1 cellular context compared by ENCODE assay signal in the genomic region with DNA sequence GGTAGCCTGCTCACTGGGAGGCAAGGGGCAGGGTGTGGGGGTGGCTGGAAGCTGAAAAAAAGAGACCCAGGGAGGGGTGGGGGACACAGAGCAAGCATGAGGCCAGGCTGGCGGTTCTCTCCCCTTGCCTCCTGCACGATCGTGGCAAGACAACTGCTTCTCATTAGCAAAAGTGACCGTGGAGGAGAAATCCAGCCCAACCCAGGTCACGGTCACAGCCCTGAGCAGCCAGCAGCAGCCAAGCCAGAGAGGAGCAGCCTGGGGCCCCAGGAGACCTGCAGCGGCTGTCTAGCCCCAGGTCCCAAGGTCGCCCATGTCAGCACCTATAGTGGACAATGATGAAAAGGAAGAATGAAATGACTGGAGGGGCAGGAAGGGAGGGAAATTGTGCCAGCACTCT.
TF ChIP-seq lines count a peak whose summit lies in the region.

No MANE protein-coding gene starts in this region.

TF ChIP-seq in GM23338, 12 proteins besides CTCF, POLR2A, EP300 and RAD21 (continued from another document):
- TF ChIP-seq, protein P1, sequence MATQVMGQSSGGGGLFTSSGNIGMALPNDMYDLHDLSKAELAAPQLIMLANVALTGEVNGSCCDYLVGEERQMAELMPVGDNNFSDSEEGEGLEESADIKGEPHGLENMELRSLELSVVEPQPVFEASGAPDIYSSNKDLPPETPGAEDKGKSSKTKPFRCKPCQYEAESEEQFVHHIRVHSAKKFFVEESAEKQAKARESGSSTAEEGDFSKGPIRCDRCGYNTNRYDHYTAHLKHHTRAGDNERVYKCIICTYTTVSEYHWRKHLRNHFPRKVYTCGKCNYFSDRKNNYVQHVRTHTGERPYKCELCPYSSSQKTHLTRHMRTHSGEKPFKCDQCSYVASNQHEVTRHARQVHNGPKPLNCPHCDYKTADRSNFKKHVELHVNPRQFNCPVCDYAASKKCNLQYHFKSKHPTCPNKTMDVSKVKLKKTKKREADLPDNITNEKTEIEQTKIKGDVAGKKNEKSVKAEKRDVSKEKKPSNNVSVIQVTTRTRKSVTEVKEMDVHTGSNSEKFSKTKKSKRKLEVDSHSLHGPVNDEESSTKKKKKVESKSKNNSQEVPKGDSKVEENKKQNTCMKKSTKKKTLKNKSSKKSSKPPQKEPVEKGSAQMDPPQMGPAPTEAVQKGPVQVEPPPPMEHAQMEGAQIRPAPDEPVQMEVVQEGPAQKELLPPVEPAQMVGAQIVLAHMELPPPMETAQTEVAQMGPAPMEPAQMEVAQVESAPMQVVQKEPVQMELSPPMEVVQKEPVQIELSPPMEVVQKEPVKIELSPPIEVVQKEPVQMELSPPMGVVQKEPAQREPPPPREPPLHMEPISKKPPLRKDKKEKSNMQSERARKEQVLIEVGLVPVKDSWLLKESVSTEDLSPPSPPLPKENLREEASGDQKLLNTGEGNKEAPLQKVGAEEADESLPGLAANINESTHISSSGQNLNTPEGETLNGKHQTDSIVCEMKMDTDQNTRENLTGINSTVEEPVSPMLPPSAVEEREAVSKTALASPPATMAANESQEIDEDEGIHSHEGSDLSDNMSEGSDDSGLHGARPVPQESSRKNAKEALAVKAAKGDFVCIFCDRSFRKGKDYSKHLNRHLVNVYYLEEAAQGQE (IDR thresholded peaks at IDR 0.05; ENCODE audit: unreplicated experiment) = no peak
- TF ChIP-seq, protein P2, sequence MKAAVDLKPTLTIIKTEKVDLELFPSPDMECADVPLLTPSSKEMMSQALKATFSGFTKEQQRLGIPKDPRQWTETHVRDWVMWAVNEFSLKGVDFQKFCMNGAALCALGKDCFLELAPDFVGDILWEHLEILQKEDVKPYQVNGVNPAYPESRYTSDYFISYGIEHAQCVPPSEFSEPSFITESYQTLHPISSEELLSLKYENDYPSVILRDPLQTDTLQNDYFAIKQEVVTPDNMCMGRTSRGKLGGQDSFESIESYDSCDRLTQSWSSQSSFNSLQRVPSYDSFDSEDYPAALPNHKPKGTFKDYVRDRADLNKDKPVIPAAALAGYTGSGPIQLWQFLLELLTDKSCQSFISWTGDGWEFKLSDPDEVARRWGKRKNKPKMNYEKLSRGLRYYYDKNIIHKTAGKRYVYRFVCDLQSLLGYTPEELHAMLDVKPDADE (IDR thresholded peaks at IDR 0.05) = no peak
- no peak for TF ChIP-seq EZH2phosphoT487 (IDR thresholded peaks at IDR 0.05; ENCODE audit: unreplicated experiment)
- TF ChIP-seq STAT1 (IDR thresholded peaks at IDR 0.05; ENCODE audit: unreplicated experiment) = no peak
- no peak for TF ChIP-seq POLR2AphosphoS5 (IDR thresholded peaks at IDR 0.05; ENCODE audit: low read depth)
- no peak for TF ChIP-seq ZNF331 (CRISPR knock-in tag; IDR thresholded peaks at IDR 0.05; ENCODE audit: low read depth)
